ENCODE assay signal across 10 cellular contexts in genomic region chr6:151070666-151071065, GRCh38.
DNase-seq lines count a peak whose midpoint lies in the region; ATAC-seq and TF ChIP-seq lines count a peak whose summit lies in the region.
"Had no signal": no experiment of that assay in that cellular context is flagged by ENCODE, and none has a peak within 500 bp of the region (broad histone marks: within the 10 kb centered on the region; RNA-seq: fewer than 3 reads in every experiment).

No MANE protein-coding gene starts in this region.

- peak overlapping the region in 1 of 4 donors; percentile 14 for H3K4me3 ChIP-seq in Peyer's patch
- H3K4me3 ChIP-seq in foreskin fibroblast (ENCODE audit: low read depth in 1 of 2, low read length in 2 of 2): peak overlapping the region in 1 of 2 donors; percentile 34
- H3K4me3 ChIP-seq in psoas muscle: peak overlapping the region; percentile 29

- H3K27ac ChIP-seq in Peyer's patch: peak overlapping the region; percentile 19 to 45 (median 39)
- H3K27ac ChIP-seq in psoas muscle: peak overlapping the region; percentile 11

- no peak for TF ChIP-seq POLR2A in Peyer's patch (IDR thresholded peaks at IDR 0.05)
- TF ChIP-seq POLR2A in GM18505 (IDR thresholded peaks at IDR 0.05; ENCODE audit: borderline replicate concordance, extremely low read depth, insufficient read depth, insufficient read length): no peak

- no peaks in the 10 kb centered on the region for H3K36me3 ChIP-seq in Peyer's patch
- H3K36me3 ChIP-seq in psoas muscle (ENCODE audit: insufficient read depth in 1 of 2, low read depth in 1 of 2): no peaks in the 10 kb centered on the region

- H3K9me3 ChIP-seq in Peyer's patch (no peaks in the 10 kb centered on the region), psoas muscle (no peaks in the 10 kb centered on the region)

- intact Hi-C loops in psoas muscle (cut with DNase I): no loop called here

- TF ChIP-seq CTCF in AG09319 (IDR thresholded peaks at IDR 0.05; ENCODE audit: low read depth, low read length) (no peak), Peyer's patch (IDR thresholded peaks at IDR 0.05) (no peak), foreskin fibroblast (IDR thresholded peaks at IDR 0.05; ENCODE audit: low read depth, low read length) (no peak), psoas muscle (IDR thresholded peaks at IDR 0.05) (no peak)

- no peaks in the 10 kb centered on the region for H3K27me3 ChIP-seq in Peyer's patch
- no peaks in the 10 kb centered on the region for H3K27me3 ChIP-seq in psoas muscle (ENCODE audit: insufficient read depth in 3 of 3, low read length in 2 of 3)

- ATAC-seq in psoas muscle (no peak), GM18505 (IDR thresholded peaks at IDR 0.05; ENCODE audit: unreplicated experiment) (no peak)

- 24 to 52% (median 39%) methylated on average over 2 of the region's 2 CpGs for WGBS in psoas muscle, 3 donors

- DNase-seq in AG09319 (ENCODE audit: extremely low read depth, low read depth) (peak; percentile 56), Peyer's patch (no peak), foreskin fibroblast (peak; percentile 23 to 56), psoas muscle (no peak), NCI-H510A treated with DMSO at 0.1 percent for 48 hours (lab: John Stamatoyannopoulos, UW) (no peak), DMS 273 (lab: John Stamatoyannopoulos, UW; ENCODE audit: unreplicated experiment) (no peak), HK-2 (ENCODE audit: unreplicated experiment) (no peak)
- DNase-seq: activated naive CD8-positive, alpha-beta T cell treated with anti-CD3 and anti-CD28 coated beads for 36 hours; CD4-positive, CD25-positive, alpha-beta regulatory T cell had no signal

- H3K4me1 ChIP-seq in Peyer's patch (peaks cover 0 to 6% (median 3%) of the 10 kb centered on the region in 4 donors), psoas muscle (peaks cover 14% of the 10 kb centered on the region)

Comparison
In these comparisons a context has a peak if more than half of its experiments do, and no peak if none do; other contexts are left out.
1. DNase-seq: peak in AG09319 (single experiment) and foreskin fibroblast (2 of 2); none in Peyer's patch (0 of 3), psoas muscle (0 of 2), NCI-H510A treated with DMSO at 0.1 percent for 48 hours (single experiment), DMS 273 (single experiment) and HK-2 (single experiment).